In genomic region chr12:131046813-131047788, GRCh38 we compare ENCODE assay signal across 14 cellular contexts.
DNase-seq lines count a peak whose midpoint lies in the region; ATAC-seq and TF ChIP-seq lines count a peak whose summit lies in the region.
"Had no signal": no experiment of that assay in that cellular context is flagged by ENCODE, and none has a peak within 500 bp of the region (broad histone marks: within the 10 kb centered on the region; RNA-seq: fewer than 3 reads in every experiment).

No MANE protein-coding gene starts in this region.

- H4K20me1 ChIP-seq in DND-41 (ENCODE audit: insufficient read depth, low read length) (peaks cover 8% of the 10 kb centered on the region; the same call in 1 of the 2 replicates), IMR-90 (ENCODE audit: insufficient read depth, low read length) (no peaks in the 10 kb centered on the region)

- H3K36me3 Mint-ChIP-seq in activated naive CD8-positive, alpha-beta T cell treated with anti-CD3 and anti-CD28 coated beads, Interleukin-2, amount 50 U/mL, for 24 hours (ENCODE audit: low read depth): no peaks in the 10 kb centered on the region
- H3K36me3 Mint-ChIP-seq: stimulated activated memory B cell treated with anti-CD40 and anti-IgM and Interleukin-4, amounts not matched to agents 10 μg/mL and 1 μg/mL and 100 μg/mL, for 72 hours had no signal

- no peak overlapping the region for H2BK5ac ChIP-seq in IMR-90 (ENCODE audit: low read depth, low read length, poor library complexity, severe bottlenecking)

- CTCF ChIA-PET in IMR-90 (lab: Yijun Ruan, JAX): no interaction called here

- in situ Hi-C loops in IMR-90 (cut with MboI; ENCODE audit: low sequenced_read_pairs): no loop called here

- DNase-seq in DND-41: no peak
- no peak for DNase-seq in IMR-90
- DNase-seq in activated naive CD8-positive, alpha-beta T cell treated with anti-CD3 and anti-CD28 coated beads, Interleukin-2, amount 50 U/mL, for 24 hours: no peak
- DNase-seq in HuH-7 (ENCODE audit: low spot score): no peak
- DNase-seq in SK-N-DZ (ENCODE audit: low spot score): no peak
- DNase-seq in hepatic stellate cell (ENCODE audit: low spot score): no peak
- DNase-seq: activated CD4-positive, alpha-beta T cell treated with anti-CD3 and anti-CD28 coated beads, Interleukin-2, amount 50 U/mL, for 1 hour; NCI-H1048; NCI-H526 had no signal

- H3K9me3 ChIP-seq in DND-41 (ENCODE audit: insufficient read depth, low read length, severe bottlenecking) (no peaks in the 10 kb centered on the region), IMR-90 (ENCODE audit: control insufficient read depth, insufficient read depth, low read length) (peaks cover 54% of the 10 kb centered on the region), muscle layer of duodenum (ENCODE audit: control insufficient read depth in 1 of 2, low read length in 2 of 2) (no peaks in the 10 kb centered on the region)

- POLR2A ChIA-PET in IMR-90 (lab: Charles Lee; ENCODE audit: unreplicated experiment): no interaction called here

- H3K36me3 ChIP-seq in DND-41 (ENCODE audit: insufficient read depth, low read length) (no peaks in the 10 kb centered on the region), IMR-90 (ENCODE audit: control insufficient read depth, insufficient read depth, low read length) (no peaks in the 10 kb centered on the region), muscle layer of duodenum (ENCODE audit: control insufficient read depth in 1 of 2, insufficient read depth in 2 of 2, low read length in 2 of 2) (no peaks in the 10 kb centered on the region)

- H2AFZ ChIP-seq in DND-41 (ENCODE audit: low read depth, low read length) (no peak overlapping the region), IMR-90 (replicated peaks; ENCODE audit: low read length, poor library complexity) (no peak overlapping the region)

- intact Hi-C loops in IMR-90 (cut with micrococcal nuclease): no loop called here

- no TSS peak for BruUV-seq in IMR-90 (replicated peaks; lab: Mats Ljungman, UMichigan)

- H3K4me3 ChIP-seq in DND-41 (ENCODE audit: low read depth in 1 of 2, low read length in 2 of 2) (no peak overlapping the region), IMR-90 (ENCODE audit: insufficient read depth, low read depth, low read length) (no peak overlapping the region), muscle layer of duodenum (ENCODE audit: low read depth in 1 of 2, low read length in 2 of 2) (no peak overlapping the region)
- H3K4me3 ChIP-seq: dorsolateral prefrontal cortex had no signal

- peaks cover 3% of the 10 kb centered on the region for H3K27me3 Mint-ChIP-seq in activated naive CD8-positive, alpha-beta T cell treated with anti-CD3 and anti-CD28 coated beads, Interleukin-2, amount 50 U/mL, for 24 hours

- no peak overlapping the region for H2BK120ac ChIP-seq in IMR-90 (ENCODE audit: low read depth, low read length)

- no peak overlapping the region for H2AK5ac ChIP-seq in IMR-90 (ENCODE audit: low read depth, low read length)

- TF ChIP-seq CTCF in DND-41 (IDR thresholded peaks at IDR 0.05; ENCODE audit: borderline replicate concordance, extremely low read depth, low read length, poor library complexity, severe bottlenecking): no peak
- TF ChIP-seq CTCF in IMR-90 (conservative IDR thresholded peaks at IDR 0.05; ENCODE audit: low read depth, low read length): no peak

- no peak overlapping the region for H4K91ac ChIP-seq in IMR-90 (ENCODE audit: insufficient read depth, low read depth, low read length)

- no peak overlapping the region for H3K4me3 Mint-ChIP-seq in activated naive CD8-positive, alpha-beta T cell treated with anti-CD3 and anti-CD28 coated beads, Interleukin-2, amount 50 U/mL, for 24 hours
- H3K4me3 Mint-ChIP-seq: stimulated activated memory B cell treated with anti-CD40 and anti-IgM and Interleukin-4, amounts not matched to agents 10 μg/mL and 1 μg/mL and 100 μg/mL, for 72 hours had no signal

- 67% methylated on average over 7 of the region's 19 CpGs; no CpG with 5 or more reads in 1 of the 2 experiments for WGBS in IMR-90 (ENCODE audit: extremely low coverage in 2 of 2, insufficient read length in 1 of 2), 2 experiments

- H3K27ac ChIP-seq in DND-41 (ENCODE audit: low read length) (no peak overlapping the region), IMR-90 (ENCODE audit: insufficient read depth, low read length) (no peak overlapping the region), muscle layer of duodenum (ENCODE audit: low read length) (peak overlapping the region; percentile 31)
- H3K27ac ChIP-seq: dorsolateral prefrontal cortex had no signal

- H3K14ac ChIP-seq in IMR-90 (replicated peaks; ENCODE audit: low read depth, low read length): no peak overlapping the region

- H2BK20ac ChIP-seq in IMR-90 (ENCODE audit: low read depth, low read length): no peak overlapping the region

- no peak overlapping the region for H2AK9ac ChIP-seq in IMR-90 (replicated peaks; ENCODE audit: low read depth, low read length, poor library complexity)

- no peaks in the 10 kb centered on the region for H3K79me1 ChIP-seq in IMR-90 (ENCODE audit: low read depth in 1 of 2, low read length in 2 of 2)

- H3K9me1 ChIP-seq in IMR-90 (ENCODE audit: insufficient read depth, low read length): no peaks in the 10 kb centered on the region

- H3K23ac ChIP-seq in IMR-90 (ENCODE audit: low read depth, low read length): no peak overlapping the region

- H3K18ac ChIP-seq in IMR-90 (ENCODE audit: low read depth, low read length): no peak overlapping the region

- TF ChIP-seq RAD21 in IMR-90 (IDR thresholded peaks at IDR 0.05; ENCODE audit: low read length): no peak

- H4K8ac ChIP-seq in IMR-90 (ENCODE audit: low read depth in 2 of 2, low read length in 2 of 2): no peak overlapping the region

- H3K79me2 ChIP-seq in DND-41 (ENCODE audit: insufficient read depth, low read length): no peaks in the 10 kb centered on the region

- H3K56ac ChIP-seq in IMR-90 (ENCODE audit: extremely low read depth, insufficient read depth, low read length): no peak overlapping the region

- H3K9ac ChIP-seq in DND-41 (ENCODE audit: low read depth, low read length): no peak overlapping the region
- H3K9ac ChIP-seq in IMR-90 (ENCODE audit: low read depth, low read length): no peak overlapping the region

- H3K27me3 ChIP-seq in DND-41 (ENCODE audit: insufficient read depth, low read length, poor library complexity): no peaks in the 10 kb centered on the region
- no peaks in the 10 kb centered on the region for H3K27me3 ChIP-seq in IMR-90 (ENCODE audit: control insufficient read depth, insufficient read depth, low read length)
- H3K27me3 ChIP-seq in muscle layer of duodenum (ENCODE audit: low read depth, low read length): no peaks in the 10 kb centered on the region
- H3K27me3 ChIP-seq: dorsolateral prefrontal cortex had no signal

- dilution Hi-C loops in IMR-90 (cut with HindIII; ENCODE audit: low sequenced_read_pairs, unreplicated experiment): no loop called here

- H3K9me3 Mint-ChIP-seq in activated naive CD8-positive, alpha-beta T cell treated with anti-CD3 and anti-CD28 coated beads, Interleukin-2, amount 50 U/mL, for 24 hours: no peaks in the 10 kb centered on the region

- no peaks in the 10 kb centered on the region for H3K4me1 Mint-ChIP-seq in activated naive CD8-positive, alpha-beta T cell treated with anti-CD3 and anti-CD28 coated beads, Interleukin-2, amount 50 U/mL, for 24 hours
- H3K4me1 Mint-ChIP-seq: stimulated activated memory B cell treated with anti-CD40 and anti-IgM and Interleukin-4, amounts not matched to agents 10 μg/mL and 1 μg/mL and 100 μg/mL, for 72 hours had no signal

- H3K27ac Mint-ChIP-seq in activated naive CD8-positive, alpha-beta T cell treated with anti-CD3 and anti-CD28 coated beads, Interleukin-2, amount 50 U/mL, for 24 hours: no peak overlapping the region
- H3K27ac Mint-ChIP-seq: stimulated activated memory B cell treated with anti-CD40 and anti-IgM and Interleukin-4, amounts not matched to agents 10 μg/mL and 1 μg/mL and 100 μg/mL, for 72 hours had no signal

- ATAC-seq in DND-41 (ENCODE audit: insufficient read depth, low read depth) (peak; percentile 40; the same call in 1 of the 3 replicates), IMR-90 (ENCODE audit: low read depth) (no peak), HG03565 (IDR thresholded peaks at IDR 0.05; ENCODE audit: unreplicated experiment) (no peak)
- ATAC-seq in activated naive CD8-positive, alpha-beta T cell treated with anti-CD3 and anti-CD28 coated beads, Interleukin-2, amount 50 U/mL, for 24 hours: peak; percentile 34
- ATAC-seq: left colon; stimulated activated memory B cell treated with anti-CD40 and anti-IgM and Interleukin-4, amounts not matched to agents 10 μg/mL and 1 μg/mL and 100 μg/mL, for 72 hours had no signal

- no peak overlapping the region for H2BK15ac ChIP-seq in IMR-90 (ENCODE audit: low read depth, low read length)

- TF ChIP-seq POLR2A in IMR-90 (IDR thresholded peaks at IDR 0.05; ENCODE audit: low read depth, low read length): no peak

- H3K4me2 ChIP-seq in DND-41 (ENCODE audit: insufficient read depth, low read length): no peak overlapping the region
- no peak overlapping the region for H3K4me2 ChIP-seq in IMR-90 (ENCODE audit: low read depth, low read length)

- H3K4me1 ChIP-seq in DND-41 (ENCODE audit: insufficient read depth, low read length): no peaks in the 10 kb centered on the region
- no peaks in the 10 kb centered on the region for H3K4me1 ChIP-seq in IMR-90 (ENCODE audit: control insufficient read depth, insufficient read depth, low read length)
- H3K4me1 ChIP-seq in muscle layer of duodenum (ENCODE audit: control insufficient read depth in 1 of 2, insufficient read depth in 2 of 2, low read length in 2 of 2): no peaks in the 10 kb centered on the region

- no peak overlapping the region for H4K5ac ChIP-seq in IMR-90 (ENCODE audit: low read depth, low read length)

- H3K4ac ChIP-seq in IMR-90 (ENCODE audit: low read depth, low read length): no peak overlapping the region

TF ChIP-seq in IMR-90, 13 proteins besides CTCF, POLR2A, EP300 and RAD21:
- TF ChIP-seq FOS (IDR thresholded peaks at IDR 0.05; ENCODE audit: low read depth, low read length): no peak
- TF ChIP-seq MAFK (IDR thresholded peaks at IDR 0.05; ENCODE audit: low read depth, low read length): 0 out of 2 replicates have a peak, but pooled peaks have one; percentile 25

Comparison
In these comparisons a context has a peak if more than half of its experiments do, and no peak if none do; other contexts are left out.
1. ATAC-seq: peak in DND-41 (single experiment) and activated naive CD8-positive, alpha-beta T cell treated with anti-CD3 and anti-CD28 coated beads, Interleukin-2, amount 50 U/mL, for 24 hours (single experiment); none in IMR-90 (single experiment) and HG03565 (single experiment).